In genomic region chr3:49057268-49057667, GRCh38 we compare ENCODE assay signal across 17 cellular contexts. TPM values are rescaled to one million over a fixed set of nuclear protein-coding genes. Genes with fewer than 3 reads are reported as not detected.
DNase-seq lines count a peak whose midpoint lies in the region; ATAC-seq and TF ChIP-seq lines count a peak whose summit lies in the region.
"Had no signal": no experiment of that assay in that cellular context is flagged by ENCODE, and none has a peak within 500 bp of the region (broad histone marks: within the 10 kb centered on the region; RNA-seq: fewer than 3 reads in every experiment).

No MANE protein-coding gene starts in this region.

- H3K36me3 ChIP-seq in Caco-2 (ENCODE audit: control insufficient read depth, insufficient read depth, low read length), result no peaks in the 10 kb centered on the region; the same call in 1 of the 2 replicates
- H3K36me3 ChIP-seq in DND-41 (ENCODE audit: insufficient read depth, low read length), result peaks cover 83% of the 10 kb centered on the region

- no peak overlapping the region for H3K9ac ChIP-seq in DND-41 (ENCODE audit: low read depth, low read length)

- H3K4me3 ChIP-seq in Caco-2 (ENCODE audit: low read depth, low read length) (no peak overlapping the region), DND-41 (ENCODE audit: low read depth in 1 of 2, low read length in 2 of 2) (no peak overlapping the region)
- H3K4me3 ChIP-seq: A549 had no signal

- H3K27me3 Mint-ChIP-seq in Caco-2 (ENCODE audit: insufficient read depth, unreplicated experiment), result no peaks in the 10 kb centered on the region
- H3K27me3 Mint-ChIP-seq in chondrocyte (ENCODE audit: low read depth), result no peaks in the 10 kb centered on the region
- no peaks in the 10 kb centered on the region for H3K27me3 Mint-ChIP-seq in activated CD8-positive, alpha-beta T cell treated with anti-CD3 and anti-CD28 coated beads, Interleukin-2, amount 10 ng/mL, durations not matched to agents 7 days and 5 days (ENCODE audit: low read depth)

- H3K36me3 Mint-ChIP-seq in Caco-2 (ENCODE audit: insufficient read depth, unreplicated experiment), result peaks cover 92% of the 10 kb centered on the region
- H3K36me3 Mint-ChIP-seq in chondrocyte (ENCODE audit: low read depth), result peaks cover 27% of the 10 kb centered on the region
- H3K36me3 Mint-ChIP-seq in stimulated activated effector memory CD8-positive, alpha-beta T cell treated with anti-CD3 and anti-CD28 coated beads, Interleukin-12 subunit alpha, Interleukin-12 subunit beta, amount 100 ng/mL, for 72 hours, result peaks cover 100% of the 10 kb centered on the region
- H3K36me3 Mint-ChIP-seq in activated CD8-positive, alpha-beta T cell treated with anti-CD3 and anti-CD28 coated beads, Interleukin-2, amount 10 ng/mL, durations not matched to agents 7 days and 5 days (ENCODE audit: low read depth), result peaks cover 52% of the 10 kb centered on the region

- H3K4me1 ChIP-seq in Caco-2 (no peaks in the 10 kb centered on the region), DND-41 (ENCODE audit: insufficient read depth, low read length) (no peaks in the 10 kb centered on the region)
- H3K4me1 ChIP-seq: A549, BE2C had no signal

- peaks cover 50% of the 10 kb centered on the region for H3K79me2 ChIP-seq in DND-41 (ENCODE audit: insufficient read depth, low read length)

- TF ChIP-seq CTCF in Caco-2 (IDR thresholded peaks at IDR 0.05; ENCODE audit: insufficient read depth in 1 of 2, low read depth in 1 of 2, low read length in 1 of 2, severe bottlenecking in 1 of 2, unreplicated experiment in 1 of 2) (no peak), DND-41 (IDR thresholded peaks at IDR 0.05; ENCODE audit: borderline replicate concordance, extremely low read depth, low read length, poor library complexity, severe bottlenecking) (no peak), chondrocyte (IDR thresholded peaks at IDR 0.05) (no peak)

- peaks cover 17% of the 10 kb centered on the region; the same call in 1 of the 2 replicates for H4K20me1 ChIP-seq in DND-41 (ENCODE audit: insufficient read depth, low read length)

- DNase-seq in Caco-2 (no peak), DND-41 (no peak), chondrocyte (ENCODE audit: low spot score) (no peak), NCI-H1092 (lab: John Stamatoyannopoulos, UW) (no peak)
- DNase-seq in stimulated activated effector memory CD8-positive, alpha-beta T cell treated with anti-CD3 and anti-CD28 coated beads, Interleukin-12 subunit alpha, Interleukin-12 subunit beta, amount 100 ng/mL, for 72 hours (ENCODE audit: low spot score in 2 of 2), result no peak
- no peak for DNase-seq in NK-92 treated with Interleukin-12 subunit alpha and Interleukin-12 subunit beta, amount 100 ng/mL, for 24 hours (lab: John Stamatoyannopoulos, UW)
- DNase-seq in activated CD8-positive, alpha-beta T cell treated with anti-CD3 and anti-CD28 coated beads, Interleukin-2, amount 10 ng/mL, durations not matched to agents 7 days and 5 days, result no peak
- DNase-seq: BE2C; CD8-positive, alpha-beta T cell; COR-L47; EL; HCEC 1CT; HFFc6; KBM-7 had no signal

- H3K27ac Mint-ChIP-seq in Caco-2 (ENCODE audit: unreplicated experiment), result no peak overlapping the region
- peak overlapping the region; percentile 12 for H3K27ac Mint-ChIP-seq in chondrocyte (ENCODE audit: unreplicated experiment)
- no peak overlapping the region for H3K27ac Mint-ChIP-seq in stimulated activated effector memory CD8-positive, alpha-beta T cell treated with anti-CD3 and anti-CD28 coated beads, Interleukin-12 subunit alpha, Interleukin-12 subunit beta, amount 100 ng/mL, for 72 hours
- no peak overlapping the region for H3K27ac Mint-ChIP-seq in activated CD8-positive, alpha-beta T cell treated with anti-CD3 and anti-CD28 coated beads, Interleukin-2, amount 10 ng/mL, durations not matched to agents 7 days and 5 days
- H3K27ac Mint-ChIP-seq: CD8-positive, alpha-beta T cell; HFFc6 had no signal

- CTCF ChIA-PET in Caco-2 (lab: Charles Lee), result no interaction called here
- CTCF ChIA-PET in activated CD8-positive, alpha-beta T cell treated with anti-CD3 and anti-CD28 coated beads, Interleukin-2, amount 10 ng/mL, durations not matched to agents 7 days and 5 days (lab: Charles Lee), result no interaction called here

- intact Hi-C loops in Caco-2 (cut with micrococcal nuclease; ENCODE audit: unreplicated experiment), result no loop called here

- H3K4me3 Mint-ChIP-seq in Caco-2 (ENCODE audit: unreplicated experiment) (no peak overlapping the region), chondrocyte (ENCODE audit: unreplicated experiment) (no peak overlapping the region)
- no peak overlapping the region for H3K4me3 Mint-ChIP-seq in stimulated activated effector memory CD8-positive, alpha-beta T cell treated with anti-CD3 and anti-CD28 coated beads, Interleukin-12 subunit alpha, Interleukin-12 subunit beta, amount 100 ng/mL, for 72 hours
- H3K4me3 Mint-ChIP-seq in activated CD8-positive, alpha-beta T cell treated with anti-CD3 and anti-CD28 coated beads, Interleukin-2, amount 10 ng/mL, durations not matched to agents 7 days and 5 days, result no peak overlapping the region
- H3K4me3 Mint-ChIP-seq: CD14-positive monocyte; CD8-positive, alpha-beta T cell; HFFc6 had no signal

- TSS peak; percentile 51 for BruUV-seq in Caco-2 (replicated peaks; lab: Mats Ljungman, UMichigan)

- POLR2A ChIA-PET in Caco-2 (lab: Charles Lee), result no interaction called here
- POLR2A ChIA-PET in activated CD8-positive, alpha-beta T cell treated with anti-CD3 and anti-CD28 coated beads, Interleukin-2, amount 10 ng/mL, durations not matched to agents 7 days and 5 days (lab: Charles Lee), result interaction anchor here (0.8 kb wide), 1 partner anchor 10 kb away, joined by 5 read pairs; no protein-coding TSS in a partner anchor

- no peak overlapping the region for H3K4me2 ChIP-seq in DND-41 (ENCODE audit: insufficient read depth, low read length)
- H3K4me2 ChIP-seq: A549 had no signal

- H3K9me3 Mint-ChIP-seq in Caco-2 (ENCODE audit: unreplicated experiment), result no peaks in the 10 kb centered on the region
- H3K9me3 Mint-ChIP-seq in chondrocyte (ENCODE audit: low read depth), result no peaks in the 10 kb centered on the region
- H3K9me3 Mint-ChIP-seq in stimulated activated effector memory CD8-positive, alpha-beta T cell treated with anti-CD3 and anti-CD28 coated beads, Interleukin-12 subunit alpha, Interleukin-12 subunit beta, amount 100 ng/mL, for 72 hours, result no peaks in the 10 kb centered on the region
- H3K9me3 Mint-ChIP-seq in activated CD8-positive, alpha-beta T cell treated with anti-CD3 and anti-CD28 coated beads, Interleukin-2, amount 10 ng/mL, durations not matched to agents 7 days and 5 days (ENCODE audit: insufficient read depth), result no peaks in the 10 kb centered on the region
- H3K9me3 Mint-ChIP-seq: CD8-positive, alpha-beta T cell; HFFc6 had no signal

- 0 out of 3 replicates have a peak, but pooled peaks have one; percentile 17 for ATAC-seq in DND-41 (ENCODE audit: insufficient read depth, low read depth)
- ATAC-seq in stimulated activated effector memory CD8-positive, alpha-beta T cell treated with anti-CD3 and anti-CD28 coated beads, Interleukin-12 subunit alpha, Interleukin-12 subunit beta, amount 100 ng/mL, for 72 hours, result peak; percentile 28
- no peak for ATAC-seq in GM21528 (IDR thresholded peaks at IDR 0.05; ENCODE audit: low FRiP score, unreplicated experiment)
- ATAC-seq in activated CD8-positive, alpha-beta T cell treated with anti-CD3 and anti-CD28 coated beads, Interleukin-2, amount 10 ng/mL, durations not matched to agents 7 days and 5 days, result no peak
- ATAC-seq: CD8-positive, alpha-beta T cell had no signal

- H3K9me3 ChIP-seq in Caco-2 (no peaks in the 10 kb centered on the region), DND-41 (ENCODE audit: insufficient read depth, low read length, severe bottlenecking) (no peaks in the 10 kb centered on the region)
- H3K9me3 ChIP-seq: A549, BE2C had no signal

- no peak overlapping the region for H2AFZ ChIP-seq in DND-41 (ENCODE audit: low read depth, low read length)

- no peak overlapping the region for H3K27ac ChIP-seq in DND-41 (ENCODE audit: low read length)
- H3K27ac ChIP-seq: A549 had no signal

- H3K27me3 ChIP-seq in Caco-2 (replicated peaks; ENCODE audit: control insufficient read depth, insufficient read depth, low read length), result no peaks in the 10 kb centered on the region
- H3K27me3 ChIP-seq in DND-41 (ENCODE audit: insufficient read depth, low read length, poor library complexity), result no peaks in the 10 kb centered on the region
- H3K27me3 ChIP-seq: BE2C had no signal

- no peaks in the 10 kb centered on the region for H3K4me1 Mint-ChIP-seq in Caco-2 (ENCODE audit: low read depth, unreplicated experiment)
- H3K4me1 Mint-ChIP-seq in chondrocyte (ENCODE audit: low read depth), result peaks cover 6% of the 10 kb centered on the region
- H3K4me1 Mint-ChIP-seq in stimulated activated effector memory CD8-positive, alpha-beta T cell treated with anti-CD3 and anti-CD28 coated beads, Interleukin-12 subunit alpha, Interleukin-12 subunit beta, amount 100 ng/mL, for 72 hours, result peaks cover 8% of the 10 kb centered on the region
- no peaks in the 10 kb centered on the region for H3K4me1 Mint-ChIP-seq in activated CD8-positive, alpha-beta T cell treated with anti-CD3 and anti-CD28 coated beads, Interleukin-2, amount 10 ng/mL, durations not matched to agents 7 days and 5 days (ENCODE audit: low read depth)
- H3K4me1 Mint-ChIP-seq: CD14-positive monocyte had no signal

RNA-seq across cellular contexts. Expression of gene IMPDH2, which starts 28.1 kb away (rescaled TPM):
- total RNA-seq in Caco-2 (2022) (233 and 240 TPM in 2 replicates), chondrocyte (133 to 199 TPM (median 140 TPM) in 3 replicates)
- 100 to 1,000 TPM; 227 to 229 TPM for total RNA-seq in activated CD8-positive, alpha-beta T cell treated with anti-CD3 and anti-CD28 coated beads, Interleukin-2, amount 10 ng/mL, durations not matched to agents 7 days and 5 days

RNA-seq across cellular contexts. Expression of gene NDUFAF3, which starts 35.3 kb away (rescaled TPM):
- total RNA-seq in Caco-2 (2022) (65.9 and 68.7 TPM in 2 replicates), chondrocyte (60.4 to 74.3 TPM (median 69.2 TPM) in 3 replicates)
- total RNA-seq in activated CD8-positive, alpha-beta T cell treated with anti-CD3 and anti-CD28 coated beads, Interleukin-2, amount 10 ng/mL, durations not matched to agents 7 days and 5 days, result 10 to 100 TPM; 92.1 to 93.7 TPM

RNA-seq across cellular contexts. Expression of gene QRICH1, which starts 36.6 kb away (rescaled TPM):
- 112 and 119 TPM in 2 replicates for total RNA-seq in Caco-2 (2022)
- total RNA-seq in chondrocyte, result 77.5 to 89.5 TPM (median 79.3 TPM) in 3 replicates
- total RNA-seq in activated CD8-positive, alpha-beta T cell treated with anti-CD3 and anti-CD28 coated beads, Interleukin-2, amount 10 ng/mL, durations not matched to agents 7 days and 5 days, result 100 to 1,000 TPM; 130 to 131 TPM

RNA-seq across cellular contexts. Expression of gene DALRD3, which starts 38.9 kb away (rescaled TPM):
- total RNA-seq in Caco-2 (2022) (21.4 and 21.5 TPM in 2 replicates), chondrocyte (18.3 to 29.7 TPM (median 21.5 TPM) in 3 replicates)
- 10 to 100 TPM; 24.7 to 25.4 TPM for total RNA-seq in activated CD8-positive, alpha-beta T cell treated with anti-CD3 and anti-CD28 coated beads, Interleukin-2, amount 10 ng/mL, durations not matched to agents 7 days and 5 days

RNA-seq across cellular contexts. Expression of gene QARS1, which starts 47.3 kb away (rescaled TPM):
- total RNA-seq in Caco-2 (2022) (361 and 386 TPM in 2 replicates), chondrocyte (144 to 225 TPM (median 177 TPM) in 3 replicates)
- total RNA-seq in activated CD8-positive, alpha-beta T cell treated with anti-CD3 and anti-CD28 coated beads, Interleukin-2, amount 10 ng/mL, durations not matched to agents 7 days and 5 days, result 100 to 1,000 TPM; 250 to 294 TPM

Comparison
In these comparisons a context has a peak if more than half of its experiments do, and no peak if none do; other contexts are left out.
1. ATAC-seq: peak in DND-41 (single experiment) and stimulated activated effector memory CD8-positive, alpha-beta T cell treated with anti-CD3 and anti-CD28 coated beads, Interleukin-12 subunit alpha, Interleukin-12 subunit beta, amount 100 ng/mL, for 72 hours (single experiment); none in GM21528 (single experiment) and activated CD8-positive, alpha-beta T cell treated with anti-CD3 and anti-CD28 coated beads, Interleukin-2, amount 10 ng/mL, durations not matched to agents 7 days and 5 days (single experiment).